ENCODE assay signal across 18 cellular contexts in the genomic region with DNA sequence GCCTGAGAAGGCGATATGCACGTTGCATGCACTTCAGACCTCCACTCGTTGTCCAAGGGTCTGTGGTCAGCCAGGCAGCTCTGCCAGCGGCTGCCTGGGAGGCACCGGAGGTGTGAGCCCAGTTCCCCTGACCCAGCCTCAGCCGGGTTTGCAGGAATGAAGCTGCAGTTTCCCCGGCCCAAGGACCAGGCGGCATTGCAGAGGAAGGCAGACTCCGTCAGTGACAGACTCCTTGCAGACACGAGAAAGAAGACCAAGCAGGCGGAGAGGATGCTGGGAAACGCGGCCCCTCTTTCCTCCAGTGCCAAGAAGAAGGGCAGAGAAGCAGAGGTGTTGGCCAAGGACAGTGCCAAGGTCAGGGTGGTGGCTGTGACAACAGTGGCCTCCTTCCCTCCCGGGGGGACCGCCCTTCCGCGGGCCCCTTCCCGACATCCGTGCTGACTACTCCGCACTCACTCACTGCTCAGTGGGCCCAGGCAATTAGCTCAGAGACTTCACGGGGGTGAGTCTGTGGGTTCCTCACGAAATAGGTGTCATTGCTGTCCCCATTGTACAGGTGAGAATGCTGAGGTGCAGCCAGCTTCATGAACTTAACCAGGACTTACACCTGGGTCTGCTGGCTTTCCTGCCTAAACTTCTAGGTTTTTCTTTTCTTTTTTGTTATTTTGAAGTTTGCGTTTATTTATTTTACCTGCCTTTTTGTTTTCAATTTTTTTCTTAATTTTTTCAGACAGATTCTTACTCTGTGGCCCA. TPM values are rescaled to one million over a fixed set of nuclear protein-coding genes. Genes with fewer than 3 reads are reported as not detected.
DNase-seq lines count a peak whose midpoint lies in the region; ATAC-seq, FAIRE-seq and TF ChIP-seq lines count a peak whose summit lies in the region.
"Had no signal": no experiment of that assay in that cellular context is flagged by ENCODE, and none has a peak within 500 bp of the region (broad histone marks: within the 10 kb centered on the region; RNA-seq: fewer than 3 reads in every experiment).

No MANE protein-coding gene starts in this region.

- TF ChIP-seq POLR2A in H1 (IDR thresholded peaks at IDR 0.05; ENCODE audit: control extremely low read depth in 1 of 2, low read depth in 2 of 2, low read length in 2 of 2) (no peak), thyroid gland (IDR thresholded peaks at IDR 0.05) (no peak)

- H2AK5ac ChIP-seq in H9 (ENCODE audit: insufficient read length, low read length) (no peak overlapping the region), H1 (ENCODE audit: low read depth, low read length) (no peak overlapping the region)

- H3K27ac Mint-ChIP-seq in H9 = peak overlapping the region in 2 of 3 experiments; percentile 37 to 90; a peak in 3 of 7 replicates
- H3K27ac Mint-ChIP-seq: CD4-positive, alpha-beta T cell; CD8-positive, alpha-beta memory T cell had no signal

- ATAC-seq in GM21717 (IDR thresholded peaks at IDR 0.05; ENCODE audit: unreplicated experiment) (no peak), GM21526 (IDR thresholded peaks at IDR 0.05; ENCODE audit: low FRiP score, unreplicated experiment) (no peak)
- ATAC-seq: HCT116 had no signal

- no peak overlapping the region for H2BK5ac ChIP-seq in H9 (ENCODE audit: insufficient read length, low read length)
- H2BK5ac ChIP-seq in H1 (ENCODE audit: low read depth, low read length) = no peak overlapping the region

- H3K9me3 ChIP-seq in BLaER1 treated with 17β-estradiol and CSF1 and Interleukin-3, amounts not matched to agents 10 nM and 100 nM (replicated peaks in 1 of 11) = no peaks in the 10 kb centered on the region
- H3K9me3 ChIP-seq in H9 (ENCODE audit: control insufficient read depth, low read depth, low read length) (no peaks in the 10 kb centered on the region), H1 (ENCODE audit: insufficient read depth in 2 of 2, low read depth in 1 of 2, low read length in 1 of 2) (no peaks in the 10 kb centered on the region), thyroid gland (no peaks in the 10 kb centered on the region)

- H3K4me1 Mint-ChIP-seq in H9 = no peaks in the 10 kb centered on the region
- H3K4me1 Mint-ChIP-seq: CD8-positive, alpha-beta memory T cell had no signal

- H3K14ac ChIP-seq in H9 (ENCODE audit: insufficient read depth, low read length) = no peak overlapping the region; the same call in 1 of the 2 replicates
- no peak overlapping the region for H3K14ac ChIP-seq in H1 (ENCODE audit: insufficient read length)

- H4K5ac ChIP-seq in H9 (ENCODE audit: insufficient read length, low read depth, low read length) (no peak overlapping the region), H1 (ENCODE audit: insufficient read length, low read depth, low read length) (no peak overlapping the region)

- no peak for FAIRE-seq in H1 (lab: Jason Lieb, UNC)
- FAIRE-seq: GM12892 had no signal

- no peaks in the 10 kb centered on the region for H4K20me1 ChIP-seq in BLaER1 treated with 17β-estradiol and CSF1 and Interleukin-3, amounts not matched to agents 10 nM and 100 nM
- H4K20me1 ChIP-seq in H9 (ENCODE audit: control insufficient read depth, insufficient read depth, insufficient read length) (no peaks in the 10 kb centered on the region), H1 (replicated peaks in 1 of 2; ENCODE audit: control insufficient read depth in 1 of 2, insufficient read depth in 2 of 2, low read length in 2 of 2) (no peaks in the 10 kb centered on the region)

- H3K23ac ChIP-seq in H9 (ENCODE audit: insufficient read length, low read depth, low read length) = no peak overlapping the region
- no peak overlapping the region for H3K23ac ChIP-seq in H1 (ENCODE audit: insufficient read length)

- TF ChIP-seq EP300 in H1 (IDR thresholded peaks at IDR 0.05; ENCODE audit: borderline replicate concordance in 1 of 2, low read depth in 2 of 2, low read length in 2 of 2) = no peak

- H3K4me1 ChIP-seq in BLaER1 treated with 17β-estradiol and CSF1 and Interleukin-3, amounts not matched to agents 10 nM and 100 nM = peaks cover 9 to 33% (median 19%) of the 10 kb centered on the region in 10 experiments
- no peaks in the 10 kb centered on the region for H3K4me1 ChIP-seq in H9 (ENCODE audit: insufficient read depth, low read length)
- no peaks in the 10 kb centered on the region for H3K4me1 ChIP-seq in H1 (replicated peaks in 1 of 4; ENCODE audit: control insufficient read depth in 3 of 4, insufficient read depth in 4 of 4, low read length in 3 of 4)
- peaks cover 3 to 12% of the 10 kb centered on the region in 2 donors for H3K4me1 ChIP-seq in thyroid gland

- no peak overlapping the region for H2BK120ac ChIP-seq in H9 (ENCODE audit: low read depth, low read length, poor library complexity, severe bottlenecking)
- H2BK120ac ChIP-seq in H1 (replicated peaks; ENCODE audit: low read depth, low read length) = no peak overlapping the region

- H2BK20ac ChIP-seq in H9 (ENCODE audit: low read depth, low read length, poor library complexity, severe bottlenecking) (no peak overlapping the region), H1 (ENCODE audit: low read length) (no peak overlapping the region)

- DNase-seq in H9 (no peak), H1 (ENCODE audit: low read depth in 1 of 2, low spot score in 2 of 2) (no peak), thyroid gland (peak; percentile 81 to 88), SIG-M5 treated with dmso at 0.1 percent for 504 hours (lab: John Stamatoyannopoulos, UW; ENCODE audit: unreplicated experiment) (no peak)
- DNase-seq: Calu3; CD4-positive, alpha-beta T cell; CD8-positive, alpha-beta memory T cell; DMS53; DMS79 treated with DMSO at 0.1 percent for 48 hours; GF-D8; GOT3; H7 had no signal

- WGBS in H9 (ENCODE audit: extremely low coverage, insufficient read length, low lambda C conversion rate) = no CpG with 5 or more reads among the region's 23 CpGs
- WGBS in H1 (ENCODE audit: extremely low coverage in 1 of 2, insufficient coverage in 1 of 2, insufficient read length in 1 of 2, insufficient replicate concordance in 2 of 2, low coverage in 1 of 2, low lambda C conversion rate in 2 of 2, missing lambda C conversion rate in 1 of 2), 2 experiments = 89% methylated on average over 22 of the region's 23 CpGs; no CpG with 5 or more reads in 1 of the 2 experiments
- WGBS in thyroid gland, 2 donors = 55 to 61% methylated on average over 16 to 23 of the region's 23 CpGs

- POLR2A ChIA-PET in H1 (lab: Charles Lee; ENCODE audit: partially characterized antibody) = interaction anchor here (0.7 to 2.7 kb wide), 4 partner anchors 11 to 143 kb away, joined by 3 to 10 read pairs (median 4); a partner anchor contains a TSS

- H4K91ac ChIP-seq in H9 (ENCODE audit: insufficient read length, low read depth, low read length) (no peak overlapping the region), H1 (replicated peaks; ENCODE audit: insufficient read length, low read length) (no peak overlapping the region)

- H3K56ac ChIP-seq in H9 (ENCODE audit: insufficient read length, low read depth, low read length) = no peak overlapping the region
- H3K56ac ChIP-seq in H1 (replicated peaks; ENCODE audit: insufficient read length, low read depth, low read length) = no peak overlapping the region

- TF ChIP-seq CTCF in H9 (conservative IDR thresholded peaks at IDR 0.05) = no peak
- no peak for TF ChIP-seq CTCF in H1 (IDR thresholded peaks at IDR 0.05; ENCODE audit: control extremely low read depth in 1 of 3, insufficient read depth in 1 of 3, low read depth in 1 of 3, low read length in 3 of 3)
- no peak for TF ChIP-seq CTCF in thyroid gland (IDR thresholded peaks at IDR 0.05)

- CTCF ChIA-PET in H1 (lab: Charles Lee; ENCODE audit: partially characterized antibody) = interaction anchor here (0.8 to 1.9 kb wide), 3 partner anchors 10 to 29 kb away, joined by 3 to 8 read pairs (median 3); no protein-coding TSS in a partner anchor

- H3T11ph ChIP-seq in H9 (ENCODE audit: low read length) = no peak overlapping the region

- no peak overlapping the region for H3K4me3 ChIP-seq in BLaER1 treated with 17β-estradiol and CSF1 and Interleukin-3, amounts not matched to agents 10 nM and 100 nM
- H3K4me3 ChIP-seq in H1 (ENCODE audit: extremely low read depth in 1 of 4, insufficient read depth in 2 of 4, low read depth in 3 of 4, low read length in 4 of 4) (no peak overlapping the region), thyroid gland (replicated peaks in 1 of 3) (no peak overlapping the region)

- no peak overlapping the region for H3K4me3 Mint-ChIP-seq in H9
- H3K4me3 Mint-ChIP-seq: CD14-positive monocyte; CD4-positive, alpha-beta T cell; CD8-positive, alpha-beta memory T cell had no signal

- H3K79me2 ChIP-seq in H9 (ENCODE audit: insufficient read depth, low read length) = no peaks in the 10 kb centered on the region
- no peaks in the 10 kb centered on the region for H3K79me2 ChIP-seq in H1 (ENCODE audit: control insufficient read depth in 1 of 2, insufficient read depth in 2 of 2, low read length in 2 of 2)

- intact Hi-C loops in thyroid gland (cut with DNase I) = no loop called here

- no peaks in the 10 kb centered on the region for H3K36me3 ChIP-seq in BLaER1 treated with 17β-estradiol and CSF1 and Interleukin-3, amounts not matched to agents 10 nM and 100 nM
- H3K36me3 ChIP-seq in H1 (ENCODE audit: control insufficient read depth in 2 of 4, insufficient read depth in 4 of 4, low read length in 3 of 4) (no peaks in the 10 kb centered on the region), thyroid gland (no peaks in the 10 kb centered on the region)

- H4K8ac ChIP-seq in H9 (replicated peaks; ENCODE audit: insufficient read length, low read depth, low read length) (no peak overlapping the region), H1 (ENCODE audit: extremely low read depth, insufficient read depth, low read length) (peak overlapping the region; percentile 85; the same call in 1 of the 2 replicates)

- no peak overlapping the region for H2AFZ ChIP-seq in H9 (ENCODE audit: low read length)
- no peak overlapping the region for H2AFZ ChIP-seq in H1 (ENCODE audit: low read length)

- H3K36me3 Mint-ChIP-seq in H9 (ENCODE audit: insufficient read depth in 1 of 3, low read depth in 3 of 3) = no peaks in the 10 kb centered on the region; a peak in 2 of 7 replicates
- H3K36me3 Mint-ChIP-seq: CD14-positive monocyte; CD8-positive, alpha-beta memory T cell had no signal

- no peak overlapping the region for H2BK12ac ChIP-seq in H9 (ENCODE audit: insufficient read length, low read depth, low read length)
- no peak overlapping the region for H2BK12ac ChIP-seq in H1 (ENCODE audit: low read depth, low read length)

- no peaks in the 10 kb centered on the region for H3K23me2 ChIP-seq in H9 (ENCODE audit: insufficient read length, low read depth, low read length, poor library complexity, severe bottlenecking)
- no peaks in the 10 kb centered on the region for H3K23me2 ChIP-seq in H1 (ENCODE audit: low read depth, low read length)

- peak overlapping the region in 3 of 11 experiments; percentile 30 to 61 (median 39); a peak in 5 of 22 replicates for H3K27ac ChIP-seq in BLaER1 treated with 17β-estradiol and CSF1 and Interleukin-3, amounts not matched to agents 10 nM and 100 nM
- H3K27ac ChIP-seq in H9 (ENCODE audit: insufficient read length, low read depth, low read length) (no peak overlapping the region), H1 (ENCODE audit: low read depth, low read length) (no peak overlapping the region), thyroid gland (peak overlapping the region in 2 of 3 donors; percentile 38 to 51)

- H2BK15ac ChIP-seq in H9 (ENCODE audit: low read depth, low read length) (no peak overlapping the region), H1 (ENCODE audit: low read length) (no peak overlapping the region)

- H3K79me1 ChIP-seq in H9 (ENCODE audit: insufficient read depth, low read depth, low read length, poor library complexity, severe bottlenecking) (no peaks in the 10 kb centered on the region), H1 (ENCODE audit: low read depth, low read length) (no peaks in the 10 kb centered on the region)

- peak overlapping the region in 9 of 11 experiments; percentile 46 to 73 (median 60); a peak in 11 of 22 replicates for H3K4me2 ChIP-seq in BLaER1 treated with 17β-estradiol and CSF1 and Interleukin-3, amounts not matched to agents 10 nM and 100 nM
- no peak overlapping the region for H3K4me2 ChIP-seq in H9 (ENCODE audit: insufficient read depth, insufficient read length, low read length)
- H3K4me2 ChIP-seq in H1 (ENCODE audit: insufficient read depth in 1 of 2, low read depth in 2 of 2, low read length in 2 of 2) = no peak overlapping the region

- no peaks in the 10 kb centered on the region for H3K9me3 Mint-ChIP-seq in H9
- H3K9me3 Mint-ChIP-seq: CD14-positive monocyte; CD4-positive, alpha-beta T cell; CD8-positive, alpha-beta memory T cell had no signal

- H3K9ac ChIP-seq in BLaER1 treated with 17β-estradiol and CSF1 and Interleukin-3, amounts not matched to agents 10 nM and 100 nM = no peak overlapping the region
- no peak overlapping the region for H3K9ac ChIP-seq in H9 (ENCODE audit: extremely low read depth, insufficient read length, low read length)
- H3K9ac ChIP-seq in H1 (replicated peaks in 1 of 4; ENCODE audit: extremely low read depth in 1 of 4, low read depth in 3 of 4, low read length in 3 of 4) = no peak overlapping the region

- no peaks in the 10 kb centered on the region for H3K27me3 ChIP-seq in BLaER1 treated with 17β-estradiol and CSF1 and Interleukin-3, amounts not matched to agents 10 nM and 100 nM
- no peaks in the 10 kb centered on the region for H3K27me3 ChIP-seq in H9 (ENCODE audit: insufficient read depth, low read length)
- H3K27me3 ChIP-seq in H1 (replicated peaks in 1 of 4; ENCODE audit: control insufficient read depth in 3 of 4, extremely low read depth in 1 of 4, insufficient read depth in 3 of 4, low read length in 3 of 4) = no peaks in the 10 kb centered on the region; a peak in 1 of 7 replicates
- no peaks in the 10 kb centered on the region for H3K27me3 ChIP-seq in thyroid gland

- TF ChIP-seq RAD21 in H1 (IDR thresholded peaks at IDR 0.05 in 1 of 2, conservative IDR thresholded peaks at IDR 0.05 in 1 of 2; ENCODE audit: low read depth in 2 of 2, low read length in 2 of 2) = no peak

- no peak overlapping the region for H3K4ac ChIP-seq in H9 (ENCODE audit: low read depth, low read length)
- H3K4ac ChIP-seq in H1 (replicated peaks; ENCODE audit: insufficient read length, low read depth, low read length) = no peak overlapping the region

- H3K18ac ChIP-seq in H9 (ENCODE audit: insufficient read length, low read depth, low read length) = no peak overlapping the region
- no peak overlapping the region for H3K18ac ChIP-seq in H1 (ENCODE audit: extremely low read depth, low read length)

- no peaks in the 10 kb centered on the region for H3K27me3 Mint-ChIP-seq in H9 (ENCODE audit: low read depth)

RNA-seq across cellular contexts. Expression of a gene that starts 10.8 kb away (rescaled TPM):
- total RNA-seq in H9 (2021) (122 and 126 TPM in 2 replicates), thyroid gland (100 to 1,000 TPM in 1 of 4 donors, 10 to 100 TPM in 3; 43.0 to 114 (median 87.9) TPM)
- 149 and 153 TPM in 2 replicates for total RNA-seq in H1 (2021; fragmentation: NEBNext Ultra II Directional; extraction: Animal tissue kit (Norgen Biotek cat#: 25700))
- polyA plus RNA-seq in H1 (2011; rRNA removed) = 68.2 and 70.7 TPM in 2 replicates
- polyA plus RNA-seq in H1 (2011; cell fraction: cytosol; rRNA removed) = 103 TPM
- polyA plus RNA-seq in H1 (2011; cell fraction: nucleus; rRNA removed) = 76.7 TPM
- 121 to 128 TPM (median 125 TPM) in 4 replicates for polyA plus RNA-seq in H1 (2012, experiment 1 of 2)
- polyA plus RNA-seq in H1 (2012, experiment 2 of 2) = 119 TPM
- 81.8 TPM for polyA plus RNA-seq in H1 (2013, experiment 1 of 2)
- polyA plus RNA-seq in H1 (2013, experiment 2 of 2) = 81.0 TPM
- 121 and 131 TPM in 2 replicates for polyA minus RNA-seq in H1 (2011; rRNA and poly(A)+ RNA removed)
- polyA minus RNA-seq in H1 (2011; cell fraction: cytosol; rRNA and poly(A)+ RNA removed) = 65.1 TPM
- polyA minus RNA-seq in H1 (2011; cell fraction: nucleus; rRNA and poly(A)+ RNA removed) = 45.1 TPM
- total RNA-seq: CD4-positive, alpha-beta T cell had no signal
- polyA plus RNA-seq: CD14-positive monocyte; CD8-positive, alpha-beta memory T cell had no signal

RNA-seq across cellular contexts. Expression of a gene that starts 39.8 kb away (rescaled TPM):
- total RNA-seq in H9 (2021) (47.2 and 53.8 TPM in 2 replicates), thyroid gland (10 to 100 TPM; 27.3 to 59.2 (median 46.6) TPM)
- 39.0 and 50.2 TPM in 2 replicates for total RNA-seq in H1 (2021; fragmentation: NEBNext Ultra II Directional; extraction: Animal tissue kit (Norgen Biotek cat#: 25700))
- 28.6 and 37.6 TPM in 2 replicates for polyA plus RNA-seq in H1 (2011; rRNA removed)
- polyA plus RNA-seq in H1 (2011; cell fraction: cytosol; rRNA removed) = 15.4 TPM
- 40.9 TPM for polyA plus RNA-seq in H1 (2011; cell fraction: nucleus; rRNA removed)
- 19.7 to 32.4 TPM (median 31.4 TPM) in 4 replicates for polyA plus RNA-seq in H1 (2012, experiment 1 of 2)
- 36.7 TPM for polyA plus RNA-seq in H1 (2012, experiment 2 of 2)
- polyA plus RNA-seq in H1 (2013, experiment 1 of 2) = 25.5 TPM
- 23.7 TPM for polyA plus RNA-seq in H1 (2013, experiment 2 of 2)
- polyA minus RNA-seq in H1 (2011; rRNA and poly(A)+ RNA removed) = 29.8 and 33.2 TPM in 2 replicates
- polyA minus RNA-seq in H1 (2011; cell fraction: cytosol; rRNA and poly(A)+ RNA removed) = 35.2 TPM
- polyA minus RNA-seq in H1 (2011; cell fraction: nucleus; rRNA and poly(A)+ RNA removed) = 66.2 TPM

Comparison
In these comparisons a context has a peak if more than half of its experiments do, and no peak if none do; other contexts are left out.
1. H3K27ac ChIP-seq: peak in thyroid gland (2 of 3); none in H9 (single experiment) and H1 (single experiment).
2. H3K4me2 ChIP-seq: peak in BLaER1 treated with 17β-estradiol and CSF1 and Interleukin-3, amounts not matched to agents 10 nM and 100 nM (9 of 11); none in H9 (single experiment) and H1 (0 of 2).
3. DNase-seq: peak in thyroid gland (2 of 2); none in H9 (single experiment), H1 (0 of 2) and SIG-M5 treated with dmso at 0.1 percent for 504 hours (single experiment).